ENCODE assay signal across 22 cellular contexts in genomic region chr11:128771102-128771501, GRCh38.
"Had no signal": no experiment of that assay in that cellular context is flagged by ENCODE, and none has a peak within 500 bp of the region (broad histone marks: within the 10 kb centered on the region; RNA-seq: fewer than 3 reads in every experiment).

No MANE protein-coding gene starts in this region.

- H3K9me3 Mint-ChIP-seq: activated CD4-positive, alpha-beta T cell treated with anti-CD3 and anti-CD28 coated beads, Interleukin-2, amount 10 ng/mL, durations not matched to agents 7 days and 5 days; activated naive CD4-positive, alpha-beta T cell treated with anti-CD3 and anti-CD28 coated beads for 36 hours; activated naive CD8-positive, alpha-beta T cell treated with anti-CD3 and anti-CD28 coated beads, Interleukin-2, amount 50 U/mL, for 24 hours; naive thymus-derived CD4-positive, alpha-beta T cell; stimulated activated naive CD8-positive, alpha-beta T cell treated with anti-CD3 and anti-CD28 coated beads, Interleukin-15, amount 100 ng/mL, for 72 hours had no signal

- H3K36me3 ChIP-seq: ovary had no signal

- H3K27me3 ChIP-seq: left lung, ovary, right atrium auricular region, spleen had no signal

- H3K9me3 ChIP-seq: left lung, ovary, psoas muscle, right atrium auricular region, spleen, tibial artery had no signal

- ATAC-seq: activated CD4-positive, CD25-positive, alpha-beta regulatory T cell treated with anti-CD3 and anti-CD28 coated beads, Interleukin-2, amount 50 U/mL, for 24 hours; activated naive CD8-positive, alpha-beta T cell treated with anti-CD3 and anti-CD28 coated beads, Interleukin-2, amount 50 U/mL, for 24 hours; esophagus mucosa; left lung; naive thymus-derived CD4-positive, alpha-beta T cell; psoas muscle; stimulated activated naive CD8-positive, alpha-beta T cell treated with anti-CD3 and anti-CD28 coated beads, Interleukin-15, amount 100 ng/mL, for 72 hours had no signal

- H3K4me3 Mint-ChIP-seq: activated CD4-positive, alpha-beta T cell treated with anti-CD3 and anti-CD28 coated beads, Interleukin-2, amount 10 ng/mL, durations not matched to agents 7 days and 5 days; activated naive CD4-positive, alpha-beta T cell treated with anti-CD3 and anti-CD28 coated beads for 36 hours; activated naive CD8-positive, alpha-beta T cell treated with anti-CD3 and anti-CD28 coated beads, Interleukin-2, amount 50 U/mL, for 24 hours; stimulated activated naive CD8-positive, alpha-beta T cell treated with anti-CD3 and anti-CD28 coated beads, Interleukin-15, amount 100 ng/mL, for 72 hours had no signal

- H3K27me3 Mint-ChIP-seq: activated CD4-positive, alpha-beta T cell treated with anti-CD3 and anti-CD28 coated beads, Interleukin-2, amount 10 ng/mL, durations not matched to agents 7 days and 5 days; activated naive CD8-positive, alpha-beta T cell treated with anti-CD3 and anti-CD28 coated beads, Interleukin-2, amount 50 U/mL, for 24 hours; naive thymus-derived CD4-positive, alpha-beta T cell; stimulated activated naive CD8-positive, alpha-beta T cell treated with anti-CD3 and anti-CD28 coated beads, Interleukin-15, amount 100 ng/mL, for 72 hours had no signal

- H3K27ac ChIP-seq: left lung, ovary, psoas muscle, right atrium auricular region, tibial artery, VCaP had no signal

- H3K27ac Mint-ChIP-seq: activated CD4-positive, alpha-beta T cell treated with anti-CD3 and anti-CD28 coated beads, Interleukin-2, amount 10 ng/mL, durations not matched to agents 7 days and 5 days; activated naive CD4-positive, alpha-beta T cell treated with anti-CD3 and anti-CD28 coated beads for 36 hours; activated naive CD8-positive, alpha-beta T cell treated with anti-CD3 and anti-CD28 coated beads, Interleukin-2, amount 50 U/mL, for 24 hours had no signal

- DNase-seq: activated CD4-positive, alpha-beta T cell treated with anti-CD3 and anti-CD28 coated beads, Interleukin-2, amount 10 ng/mL, durations not matched to agents 7 days and 5 days; activated CD8-positive, alpha-beta memory T cell treated with anti-CD3 and anti-CD28 coated beads for 24 hours; activated CD8-positive, alpha-beta memory T cell treated with anti-CD3 and anti-CD28 coated beads, Interleukin-2, amount 50 U/mL, for 4 hours; activated naive CD4-positive, alpha-beta T cell treated with anti-CD3 and anti-CD28 coated beads for 36 hours; activated naive CD8-positive, alpha-beta T cell treated with anti-CD3 and anti-CD28 coated beads, Interleukin-2, amount 50 U/mL, for 24 hours; activated T-cell treated with anti-CD3 and anti-CD28 coated beads, Interleukin-2, amount 50 U/mL, for 48 hours; dermis blood vessel endothelial cell; effector CD8-positive, alpha-beta T cell; foreskin melanocyte; left lung; naive thymus-derived CD4-positive, alpha-beta T cell; ovary; psoas muscle; spleen; stimulated activated CD4-positive, alpha-beta T cell treated with anti-CD3 and anti-CD28 coated beads, Interleukin-4, amount 100 ng/mL, for 1 hour; stimulated activated naive CD8-positive, alpha-beta T cell treated with anti-CD3 and anti-CD28 coated beads, Interleukin-15, amount 100 ng/mL, for 72 hours; tibial artery had no signal

- H3K4me3 ChIP-seq: left lung, lung, ovary, psoas muscle, right atrium auricular region, spleen, tibial artery had no signal
